Comparison of ENCODE assay signal across 26 cellular contexts in the genomic region with DNA sequence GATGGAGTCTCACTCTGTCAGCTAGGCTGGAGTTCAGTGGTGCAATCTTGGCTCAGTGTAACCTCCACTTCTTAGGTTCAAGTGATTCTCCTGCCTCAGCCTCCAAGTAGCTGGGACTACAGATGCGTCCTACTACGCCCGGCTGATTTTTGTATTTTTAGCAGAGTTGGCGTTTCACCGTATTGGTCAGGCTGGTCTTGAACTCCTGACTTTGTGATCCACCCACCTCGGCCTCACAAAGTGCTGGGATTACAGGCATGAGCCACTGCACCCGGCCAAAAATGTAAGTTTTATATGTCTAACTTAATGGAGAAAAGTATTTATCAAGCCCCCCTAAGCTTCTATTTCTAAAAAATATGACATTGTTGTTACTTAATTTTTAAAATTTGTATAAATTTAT.
"Had no signal": no experiment of that assay in that cellular context is flagged by ENCODE, and none has a peak within 500 bp of the region (broad histone marks: within the 10 kb centered on the region; RNA-seq: fewer than 3 reads in every experiment).

No MANE protein-coding gene starts in this region.

- DNase-seq: stimulated activated CD4-positive, alpha-beta T cell treated with anti-CD3 and anti-CD28 coated beads, Interleukin-2, amount 100 ng/mL, for 48 hours; stimulated activated CD4-positive, alpha-beta T cell treated with anti-CD3 and anti-CD28 coated beads, Interleukin-4, amount 100 ng/mL, for 1 hour; stimulated activated CD4-positive, alpha-beta T cell treated with anti-CD3 and anti-CD28 coated beads, Interleukin-4, amount 100 ng/mL, for 24 hours; stimulated activated CD4-positive, alpha-beta T cell treated with anti-CD3 and anti-CD28 coated beads, Interleukin-4, amount 100 ng/mL, for 4 hours; stimulated activated CD8-positive, alpha-beta memory T cell treated with anti-CD3 and anti-CD28 coated beads, Interleukin-4, amount 100 ng/mL, for 48 hours; stimulated activated naive B cell treated with anti-CD40 and anti-IgM and Interleukin-4, amounts not matched to agents 10 μg/mL and 1 μg/mL and 100 μg/mL, for 72 hours; stimulated activated naive CD4-positive, alpha-beta T cell; stimulated activated naive CD4-positive, alpha-beta T cell treated with Interleukin-2 at 50 U/mL for 16 hours; stimulated activated naive CD8-positive, alpha-beta T cell treated with anti-CD3 and anti-CD28 coated beads, Interleukin-15, amount 100 ng/mL, for 72 hours; stimulated activated naive CD8-positive, alpha-beta T cell treated with anti-CD3 and anti-CD28 coated beads, Interleukin-15, Interleukin-2, amounts not matched to agents 100 U/mL and 50 U/mL, for 24 hours; stomach; substantia nigra; testis; thyroid gland; tibial artery; transverse colon; trophoblast cell; upper lobe of left lung; upper lobe of right lung; uterus had no signal

- H3K4me3 ChIP-seq: stomach, suprapubic skin, testis, thoracic aorta, thyroid gland, tibial artery, tibial nerve, transverse colon, upper lobe of left lung, upper lobe of right lung, uterus, vagina had no signal

- ATAC-seq: stimulated activated effector memory CD8-positive, alpha-beta T cell treated with anti-CD3 and anti-CD28 coated beads, Interleukin-12 subunit alpha, Interleukin-12 subunit beta, amount 100 ng/mL, for 72 hours; stimulated activated memory B cell treated with anti-CD40 and anti-IgM and Interleukin-4, amounts not matched to agents 10 μg/mL and 1 μg/mL and 100 μg/mL, for 72 hours; stimulated activated naive B cell treated with anti-CD40 and anti-IgM and Interleukin-4, amounts not matched to agents 10 μg/mL and 1 μg/mL and 100 μg/mL, for 72 hours; stimulated activated naive CD8-positive, alpha-beta T cell treated with anti-CD3 and anti-CD28 coated beads, Interleukin-15, amount 100 ng/mL, for 72 hours; stimulated activated naive CD8-positive, alpha-beta T cell treated with anti-CD3 and anti-CD28 coated beads, Interleukin-15, Interleukin-2, amounts not matched to agents 100 U/mL and 50 U/mL, for 24 hours; upper lobe of right lung had no signal

- H3K9me3 ChIP-seq: testis, thyroid gland, upper lobe of right lung, uterus, vagina had no signal

- H3K27ac ChIP-seq: stomach, suprapubic skin, testis, thoracic aorta, thyroid gland, tibial artery, tibial nerve, transverse colon, upper lobe of left lung, upper lobe of right lung, uterus, vagina had no signal

- H3K4me1 ChIP-seq: stomach, suprapubic skin, testis, thyroid gland, tibial artery, tibial nerve, transverse colon, upper lobe of left lung, upper lobe of right lung, uterus, vagina had no signal

- H3K36me3 ChIP-seq: stomach, suprapubic skin, thoracic aorta, thyroid gland, tibial artery, tibial nerve, transverse colon, upper lobe of left lung, upper lobe of right lung, uterus, vagina had no signal

- H3K27me3 ChIP-seq: stomach, suprapubic skin, testis, thyroid gland, tibial artery, tibial nerve, transverse colon, upper lobe of left lung, upper lobe of right lung, uterus, vagina had no signal
